ENCODE assay signal across 34 cellular contexts in genomic region chr2:228466851-228467250, GRCh38.
"Had no signal": no experiment of that assay in that cellular context is flagged by ENCODE, and none has a peak within 500 bp of the region (broad histone marks: within the 10 kb centered on the region; RNA-seq: fewer than 3 reads in every experiment).

No MANE protein-coding gene starts in this region.

- H3K4me3 ChIP-seq: adrenal gland, body of pancreas, breast epithelium had no signal

- H3K27me3 ChIP-seq: adrenal gland, body of pancreas, brain microvascular endothelial cell, breast epithelium had no signal

- DNase-seq: activated B cell treated with CpG ODN at 0.5 μM for 24 hours; activated CD4-positive, alpha-beta memory T cell treated with anti-CD3 and anti-CD28 coated beads for 36 hours; activated CD4-positive, alpha-beta T cell treated with anti-CD3 and anti-CD28 coated beads for 4 hours; activated CD4-positive, alpha-beta T cell treated with anti-CD3 and anti-CD28 coated beads, Interleukin-2, amount 10 ng/mL, durations not matched to agents 24 days and 14 days; activated CD4-positive, alpha-beta T cell treated with anti-CD3 and anti-CD28 coated beads, Interleukin-2, amount 50 U/mL, for 1 hour; activated CD4-positive, alpha-beta T cell treated with anti-CD3 and anti-CD28 coated beads, Interleukin-2, amount 50 U/mL, for 4 hours; activated CD4-positive, CD25-positive, alpha-beta regulatory T cell treated with anti-CD3 and anti-CD28 coated beads, Interleukin-2, amount 50 U/mL, for 72 hours; activated CD8-positive, alpha-beta memory T cell treated with anti-CD3 and anti-CD28 coated beads, Interleukin-2, amount 50 U/mL, for 4 hours; activated CD8-positive, alpha-beta T cell treated with anti-CD3 and anti-CD28 coated beads for 36 hours; activated effector memory CD4-positive, alpha-beta T cell treated with anti-CD3 and anti-CD28 coated beads, Interleukin-2, amount 50 U/mL, for 16 hours; activated gamma-delta T cell treated with Interleukin-2 at 50 U/mL for 16 hours; activated naive CD4-positive, alpha-beta T cell; activated naive CD4-positive, alpha-beta T cell treated with anti-CD3 and anti-CD28 coated beads for 36 hours; activated naive CD4-positive, alpha-beta T cell treated with anti-CD3 and anti-CD28 coated beads, Interleukin-2, amount 50 U/mL, for 16 hours; activated naive CD8-positive, alpha-beta T cell treated with anti-CD3 and anti-CD28 coated beads for 36 hours; activated T-cell treated with anti-CD3 and anti-CD28 coated beads for 4 hours; activated T-cell treated with anti-CD3 and anti-CD28 coated beads, Interleukin-2, amount 50 U/mL, for 1 hour; activated T-cell treated with anti-CD3 and anti-CD28 coated beads, Interleukin-2, amount 50 U/mL, for 4 hours; activated T-cell treated with anti-CD3 and anti-CD28 coated beads, Interleukin-2, amount 50 U/mL, for 72 hours; adrenal gland; amniotic stem cell; aorta; body of pancreas; brain microvascular endothelial cell; central memory CD4-positive, alpha-beta T cell; T-helper 1 cell; T-helper 2 cell; T-helper 9 cell had no signal

- FAIRE-seq: astrocyte, TTC549 had no signal

- H3K27ac ChIP-seq: adrenal gland, body of pancreas, brain microvascular endothelial cell, breast epithelium, VCaP had no signal

- ATAC-seq: activated CD8-positive, alpha-beta T cell treated with anti-CD3 and anti-CD28 coated beads for 36 hours; activated naive CD4-positive, alpha-beta T cell treated with anti-CD3 and anti-CD28 coated beads, Interleukin-2, amount 50 U/mL, for 72 hours; activated T-cell treated with anti-CD3 and anti-CD28 coated beads, Interleukin-2, amount 50 U/mL, for 4 hours; activated T-cell treated with anti-CD3 and anti-CD28 coated beads, Interleukin-2, amount 50 U/mL, for 72 hours; activated T-helper 17 cell treated with anti-CD3 and anti-CD28 coated beads, Interleukin-2, amount 50 U/mL, for 72 hours; body of pancreas had no signal

- H3K4me1 ChIP-seq: adrenal gland, body of pancreas, breast epithelium had no signal

- H3K9me3 ChIP-seq: adrenal gland, body of pancreas had no signal

- H3K36me3 ChIP-seq: adrenal gland, brain microvascular endothelial cell, breast epithelium had no signal
